Comparison of ENCODE assay signal across 1 cellular context in genomic region chr17:38628441-38628840, GRCh38.
TF ChIP-seq lines count a peak whose summit lies in the region.

No MANE protein-coding gene starts in this region.

TF ChIP-seq in GM23338, 12 proteins besides CTCF, POLR2A, EP300 and RAD21 (continued from another document):
- TF ChIP-seq ZNF462 (CRISPR knock-in tag; IDR thresholded peaks at IDR 0.05): no peak
- TF ChIP-seq, protein P1, sequence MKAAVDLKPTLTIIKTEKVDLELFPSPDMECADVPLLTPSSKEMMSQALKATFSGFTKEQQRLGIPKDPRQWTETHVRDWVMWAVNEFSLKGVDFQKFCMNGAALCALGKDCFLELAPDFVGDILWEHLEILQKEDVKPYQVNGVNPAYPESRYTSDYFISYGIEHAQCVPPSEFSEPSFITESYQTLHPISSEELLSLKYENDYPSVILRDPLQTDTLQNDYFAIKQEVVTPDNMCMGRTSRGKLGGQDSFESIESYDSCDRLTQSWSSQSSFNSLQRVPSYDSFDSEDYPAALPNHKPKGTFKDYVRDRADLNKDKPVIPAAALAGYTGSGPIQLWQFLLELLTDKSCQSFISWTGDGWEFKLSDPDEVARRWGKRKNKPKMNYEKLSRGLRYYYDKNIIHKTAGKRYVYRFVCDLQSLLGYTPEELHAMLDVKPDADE (IDR thresholded peaks at IDR 0.05): no peak
- no peak for TF ChIP-seq JUNB (IDR thresholded peaks at IDR 0.05; ENCODE audit: unreplicated experiment)
- TF ChIP-seq EZH2 (IDR thresholded peaks at IDR 0.05; ENCODE audit: low read depth, unreplicated experiment): no peak
- no peak for TF ChIP-seq STAT1 (IDR thresholded peaks at IDR 0.05; ENCODE audit: unreplicated experiment)
- TF ChIP-seq POLR2AphosphoS5 (IDR thresholded peaks at IDR 0.05; ENCODE audit: low read depth): no peak
- TF ChIP-seq REST (IDR thresholded peaks at IDR 0.05; ENCODE audit: unreplicated experiment): no peak
- TF ChIP-seq CREB1 (CRISPR knock-in tag; IDR thresholded peaks at IDR 0.05; ENCODE audit: low read depth): no peak
- no peak for TF ChIP-seq EZH2phosphoT487 (IDR thresholded peaks at IDR 0.05; ENCODE audit: unreplicated experiment)
